ENCODE assay signal across 1 cellular context in the genomic region with DNA sequence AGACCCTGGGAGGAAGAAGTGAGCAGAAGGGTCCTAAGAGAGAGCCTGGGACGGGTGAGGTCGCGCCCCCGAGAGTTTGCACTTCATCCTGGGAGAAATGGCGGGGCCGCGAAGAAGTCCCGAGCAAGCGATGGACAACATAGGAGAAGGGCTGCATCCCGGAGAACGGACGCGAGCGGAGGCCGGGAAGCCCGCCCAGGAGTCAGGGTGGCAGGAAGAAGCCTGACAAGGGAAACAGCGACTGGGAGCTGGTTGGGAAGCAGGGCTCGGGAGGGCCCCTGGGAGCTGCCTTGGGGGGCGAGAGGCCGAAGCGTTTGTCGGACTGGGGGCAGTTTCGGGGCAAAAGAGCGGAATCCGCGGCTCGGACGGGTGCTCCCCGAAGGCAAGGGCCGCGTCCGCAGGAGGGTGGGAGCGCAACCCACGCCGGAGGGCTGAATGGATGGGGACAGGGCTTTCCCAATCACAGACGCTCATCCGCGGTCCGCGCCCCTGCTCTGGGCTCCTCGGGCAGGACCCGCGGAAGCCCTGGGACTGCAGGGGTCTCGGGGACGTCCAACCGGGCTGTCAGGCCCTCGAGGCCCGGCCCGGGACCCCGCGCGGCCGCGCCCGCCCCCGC.
A peak's percentile ranks its signal among the peaks of the same experiment; 100 is the strongest.
TF ChIP-seq lines count a peak whose summit lies in the region.

No MANE protein-coding gene starts in this region.

TF ChIP-seq in K562, 482 proteins besides CTCF, POLR2A, EP300 and RAD21 (continues in another document):
- TF ChIP-seq NFE2L1 (tag; IDR thresholded peaks at IDR 0.05; ENCODE audit: borderline replicate concordance, low read depth) (no peak), CHD1 (IDR thresholded peaks at IDR 0.05; ENCODE audit: low read length) (peak; percentile 90), POU5F1 (IDR thresholded peaks at IDR 0.05; ENCODE audit: borderline replicate concordance, low read depth, low read length, partially characterized antibody) (no peak), YBX1 (IDR thresholded peaks at IDR 0.05) (no peak), HIVEP1 (CRISPR knock-in tag; IDR thresholded peaks at IDR 0.05) (no peak), FOXA3 (CRISPR knock-in tag; conservative IDR thresholded peaks at IDR 0.05 in 1 of 2, IDR thresholded peaks at IDR 0.05 in 1 of 2) (0 out of 4 replicates have a peak, but pooled peaks of 1 of the 2 experiments have one; percentile 14), JUN (IDR thresholded peaks at IDR 0.05; ENCODE audit: borderline replicate concordance, low read depth, low read length) (no peak), JUN (CRISPR knock-in tag; IDR thresholded peaks at IDR 0.05; ENCODE audit: borderline replicate concordance) (0 out of 2 replicates have a peak, but pooled peaks have one; percentile 18), PHF8 (IDR thresholded peaks at IDR 0.05; ENCODE audit: borderline replicate concordance, low read length) (peak; percentile 24; the same call in 1 of the 2 replicates), ZFP36 (IDR thresholded peaks at IDR 0.05; ENCODE audit: low read depth, low read length, partially characterized antibody) (no peak), ZNF830 (CRISPR knock-in tag; IDR thresholded peaks at IDR 0.05) (no peak), ZEB2 (IDR thresholded peaks at IDR 0.05) (no peak), NBN (IDR thresholded peaks at IDR 0.05; ENCODE audit: low read depth) (no peak), HMGN3 (IDR thresholded peaks at IDR 0.05; ENCODE audit: borderline replicate concordance, extremely low read depth, insufficient read length, low read depth, low read length) (peak; percentile 19), SP1 (CRISPR knock-in tag; IDR thresholded peaks at IDR 0.05) (0 out of 2 replicates have a peak, but pooled peaks have one; percentile 28), DDX20 (tag; IDR thresholded peaks at IDR 0.05; ENCODE audit: low read depth) (no peak), ESRRB (CRISPR knock-in tag; IDR thresholded peaks at IDR 0.05; ENCODE audit: borderline replicate concordance) (no peak), RBBP5 (IDR thresholded peaks at IDR 0.05; ENCODE audit: borderline replicate concordance, insufficient read depth, low read length, poor library complexity, severe bottlenecking) (peak; percentile 87), CSDE1 (IDR thresholded peaks at IDR 0.05) (no peak), ERF (CRISPR knock-in tag; IDR thresholded peaks at IDR 0.05) (no peak), ARID2 (IDR thresholded peaks at IDR 0.05) (no peak), KDM5B (IDR thresholded peaks at IDR 0.05; ENCODE audit: insufficient replicate concordance, low read depth, low read length) (peak; percentile 8), U2AF2 (optimal IDR thresholded peaks at IDR 0.05; ENCODE audit: low read depth, low read length) (no peak), ZZZ3 (IDR thresholded peaks at IDR 0.05) (no peak), ADNP (tag; IDR thresholded peaks at IDR 0.05) (no peak), LCOR (CRISPR knock-in tag; IDR thresholded peaks at IDR 0.05) (0 out of 2 replicates have a peak, but pooled peaks have one; percentile 26), ZNF57 (CRISPR knock-in tag; IDR thresholded peaks at IDR 0.05) (no peak), KAT7 (CRISPR knock-in tag; IDR thresholded peaks at IDR 0.05; ENCODE audit: borderline replicate concordance) (0 out of 2 replicates have a peak, but pooled peaks have one; percentile 47), TAF1 (IDR thresholded peaks at IDR 0.05; ENCODE audit: control insufficient read depth, extremely low read depth, insufficient read depth, low read length, severe bottlenecking) (peak; percentile 2), RNF2 (IDR thresholded peaks at IDR 0.05) (no peak; the same call in 1 of the 2 replicates)
- TF ChIP-seq, protein P1, sequence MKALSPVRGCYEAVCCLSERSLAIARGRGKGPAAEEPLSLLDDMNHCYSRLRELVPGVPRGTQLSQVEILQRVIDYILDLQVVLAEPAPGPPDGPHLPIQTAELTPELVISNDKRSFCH (CRISPR knock-in tag; IDR thresholded peaks at IDR 0.05) = no peak
- TF ChIP-seq, protein P1 (tag; IDR thresholded peaks at IDR 0.05) = no peak
- TF ChIP-seq, protein P2, sequence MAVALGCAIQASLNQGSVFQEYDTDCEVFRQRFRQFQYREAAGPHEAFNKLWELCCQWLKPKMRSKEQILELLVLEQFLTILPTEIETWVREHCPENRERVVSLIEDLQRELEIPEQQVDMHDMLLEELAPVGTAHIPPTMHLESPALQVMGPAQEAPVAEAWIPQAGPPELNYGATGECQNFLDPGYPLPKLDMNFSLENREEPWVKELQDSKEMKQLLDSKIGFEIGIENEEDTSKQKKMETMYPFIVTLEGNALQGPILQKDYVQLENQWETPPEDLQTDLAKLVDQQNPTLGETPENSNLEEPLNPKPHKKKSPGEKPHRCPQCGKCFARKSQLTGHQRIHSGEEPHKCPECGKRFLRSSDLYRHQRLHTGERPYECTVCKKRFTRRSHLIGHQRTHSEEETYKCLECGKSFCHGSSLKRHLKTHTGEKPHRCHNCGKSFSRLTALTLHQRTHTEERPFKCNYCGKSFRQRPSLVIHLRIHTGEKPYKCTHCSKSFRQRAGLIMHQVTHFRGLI (CRISPR knock-in tag; IDR thresholded peaks at IDR 0.05) = no peak
- TF ChIP-seq, protein P3, sequence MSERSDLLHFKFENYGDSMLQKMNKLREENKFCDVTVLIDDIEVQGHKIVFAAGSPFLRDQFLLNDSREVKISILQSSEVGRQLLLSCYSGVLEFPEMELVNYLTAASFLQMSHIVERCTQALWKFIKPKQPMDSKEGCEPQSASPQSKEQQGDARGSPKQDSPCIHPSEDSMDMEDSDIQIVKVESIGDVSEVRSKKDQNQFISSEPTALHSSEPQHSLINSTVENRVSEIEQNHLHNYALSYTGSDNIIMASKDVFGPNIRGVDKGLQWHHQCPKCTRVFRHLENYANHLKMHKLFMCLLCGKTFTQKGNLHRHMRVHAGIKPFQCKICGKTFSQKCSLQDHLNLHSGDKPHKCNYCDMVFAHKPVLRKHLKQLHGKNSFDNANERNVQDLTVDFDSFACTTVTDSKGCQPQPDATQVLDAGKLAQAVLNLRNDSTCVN (CRISPR knock-in tag; IDR thresholded peaks at IDR 0.05) = no peak
- TF ChIP-seq, protein P4, sequence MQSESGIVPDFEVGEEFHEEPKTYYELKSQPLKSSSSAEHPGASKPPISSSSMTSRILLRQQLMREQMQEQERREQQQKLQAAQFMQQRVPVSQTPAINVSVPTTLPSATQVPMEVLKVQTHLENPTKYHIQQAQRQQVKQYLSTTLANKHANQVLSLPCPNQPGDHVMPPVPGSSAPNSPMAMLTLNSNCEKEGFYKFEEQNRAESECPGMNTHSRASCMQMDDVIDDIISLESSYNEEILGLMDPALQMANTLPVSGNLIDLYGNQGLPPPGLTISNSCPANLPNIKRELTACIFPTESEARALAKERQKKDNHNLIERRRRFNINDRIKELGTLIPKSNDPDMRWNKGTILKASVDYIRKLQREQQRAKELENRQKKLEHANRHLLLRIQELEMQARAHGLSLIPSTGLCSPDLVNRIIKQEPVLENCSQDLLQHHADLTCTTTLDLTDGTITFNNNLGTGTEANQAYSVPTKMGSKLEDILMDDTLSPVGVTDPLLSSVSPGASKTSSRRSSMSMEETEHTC (IDR thresholded peaks at IDR 0.05) = no peak
- TF ChIP-seq, protein P5, sequence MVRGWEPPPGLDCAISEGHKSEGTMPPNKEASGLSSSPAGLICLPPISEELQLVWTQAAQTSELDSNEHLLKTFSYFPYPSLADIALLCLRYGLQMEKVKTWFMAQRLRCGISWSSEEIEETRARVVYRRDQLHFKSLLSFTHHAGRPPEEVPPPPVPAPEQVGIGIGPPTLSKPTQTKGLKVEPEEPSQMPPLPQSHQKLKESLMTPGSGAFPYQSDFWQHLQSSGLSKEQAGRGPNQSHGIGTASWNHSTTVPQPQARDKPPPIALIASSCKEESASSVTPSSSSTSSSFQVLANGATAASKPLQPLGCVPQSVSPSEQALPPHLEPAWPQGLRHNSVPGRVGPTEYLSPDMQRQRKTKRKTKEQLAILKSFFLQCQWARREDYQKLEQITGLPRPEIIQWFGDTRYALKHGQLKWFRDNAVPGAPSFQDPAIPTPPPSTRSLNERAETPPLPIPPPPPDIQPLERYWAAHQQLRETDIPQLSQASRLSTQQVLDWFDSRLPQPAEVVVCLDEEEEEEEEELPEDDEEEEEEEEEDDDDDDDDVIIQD (CRISPR knock-in tag; IDR thresholded peaks at IDR 0.05) = no peak
- TF ChIP-seq, protein P6, sequence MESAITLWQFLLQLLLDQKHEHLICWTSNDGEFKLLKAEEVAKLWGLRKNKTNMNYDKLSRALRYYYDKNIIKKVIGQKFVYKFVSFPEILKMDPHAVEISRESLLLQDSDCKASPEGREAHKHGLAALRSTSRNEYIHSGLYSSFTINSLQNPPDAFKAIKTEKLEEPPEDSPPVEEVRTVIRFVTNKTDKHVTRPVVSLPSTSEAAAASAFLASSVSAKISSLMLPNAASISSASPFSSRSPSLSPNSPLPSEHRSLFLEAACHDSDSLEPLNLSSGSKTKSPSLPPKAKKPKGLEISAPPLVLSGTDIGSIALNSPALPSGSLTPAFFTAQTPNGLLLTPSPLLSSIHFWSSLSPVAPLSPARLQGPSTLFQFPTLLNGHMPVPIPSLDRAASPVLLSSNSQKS (CRISPR knock-in tag; IDR thresholded peaks at IDR 0.05) = no peak
- TF ChIP-seq, protein P7, sequence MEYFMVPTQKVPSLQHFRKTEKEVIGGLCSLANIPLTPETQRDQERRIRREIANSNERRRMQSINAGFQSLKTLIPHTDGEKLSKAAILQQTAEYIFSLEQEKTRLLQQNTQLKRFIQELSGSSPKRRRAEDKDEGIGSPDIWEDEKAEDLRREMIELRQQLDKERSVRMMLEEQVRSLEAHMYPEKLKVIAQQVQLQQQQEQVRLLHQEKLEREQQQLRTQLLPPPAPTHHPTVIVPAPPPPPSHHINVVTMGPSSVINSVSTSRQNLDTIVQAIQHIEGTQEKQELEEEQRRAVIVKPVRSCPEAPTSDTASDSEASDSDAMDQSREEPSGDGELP (CRISPR knock-in tag; IDR thresholded peaks at IDR 0.05; ENCODE audit: borderline replicate concordance) = peak; percentile 7; the same call in 1 of the 2 replicates
- TF ChIP-seq, protein P8, sequence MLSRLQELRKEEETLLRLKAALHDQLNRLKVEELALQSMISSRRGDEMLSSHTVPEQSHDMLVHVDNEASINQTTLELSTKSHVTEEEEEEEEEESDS (CRISPR knock-in tag; IDR thresholded peaks at IDR 0.05) = no peak
- TF ChIP-seq, protein P9, sequence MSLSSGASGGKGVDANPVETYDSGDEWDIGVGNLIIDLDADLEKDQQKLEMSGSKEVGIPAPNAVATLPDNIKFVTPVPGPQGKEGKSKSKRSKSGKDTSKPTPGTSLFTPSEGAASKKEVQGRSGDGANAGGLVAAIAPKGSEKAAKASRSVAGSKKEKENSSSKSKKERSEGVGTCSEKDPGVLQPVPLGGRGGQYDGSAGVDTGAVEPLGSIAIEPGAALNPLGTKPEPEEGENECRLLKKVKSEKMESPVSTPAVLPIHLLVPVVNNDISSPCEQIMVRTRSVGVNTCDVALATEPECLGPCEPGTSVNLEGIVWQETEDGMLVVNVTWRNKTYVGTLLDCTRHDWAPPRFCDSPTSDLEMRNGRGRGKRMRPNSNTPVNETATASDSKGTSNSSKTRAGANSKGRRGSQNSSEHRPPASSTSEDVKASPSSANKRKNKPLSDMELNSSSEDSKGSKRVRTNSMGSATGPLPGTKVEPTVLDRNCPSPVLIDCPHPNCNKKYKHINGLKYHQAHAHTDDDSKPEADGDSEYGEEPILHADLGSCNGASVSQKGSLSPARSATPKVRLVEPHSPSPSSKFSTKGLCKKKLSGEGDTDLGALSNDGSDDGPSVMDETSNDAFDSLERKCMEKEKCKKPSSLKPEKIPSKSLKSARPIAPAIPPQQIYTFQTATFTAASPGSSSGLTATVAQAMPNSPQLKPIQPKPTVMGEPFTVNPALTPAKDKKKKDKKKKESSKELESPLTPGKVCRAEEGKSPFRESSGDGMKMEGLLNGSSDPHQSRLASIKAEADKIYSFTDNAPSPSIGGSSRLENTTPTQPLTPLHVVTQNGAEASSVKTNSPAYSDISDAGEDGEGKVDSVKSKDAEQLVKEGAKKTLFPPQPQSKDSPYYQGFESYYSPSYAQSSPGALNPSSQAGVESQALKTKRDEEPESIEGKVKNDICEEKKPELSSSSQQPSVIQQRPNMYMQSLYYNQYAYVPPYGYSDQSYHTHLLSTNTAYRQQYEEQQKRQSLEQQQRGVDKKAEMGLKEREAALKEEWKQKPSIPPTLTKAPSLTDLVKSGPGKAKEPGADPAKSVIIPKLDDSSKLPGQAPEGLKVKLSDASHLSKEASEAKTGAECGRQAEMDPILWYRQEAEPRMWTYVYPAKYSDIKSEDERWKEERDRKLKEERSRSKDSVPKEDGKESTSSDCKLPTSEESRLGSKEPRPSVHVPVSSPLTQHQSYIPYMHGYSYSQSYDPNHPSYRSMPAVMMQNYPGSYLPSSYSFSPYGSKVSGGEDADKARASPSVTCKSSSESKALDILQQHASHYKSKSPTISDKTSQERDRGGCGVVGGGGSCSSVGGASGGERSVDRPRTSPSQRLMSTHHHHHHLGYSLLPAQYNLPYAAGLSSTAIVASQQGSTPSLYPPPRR (CRISPR knock-in tag; IDR thresholded peaks at IDR 0.05; ENCODE audit: borderline replicate concordance) = no peak
- TF ChIP-seq, protein P10, sequence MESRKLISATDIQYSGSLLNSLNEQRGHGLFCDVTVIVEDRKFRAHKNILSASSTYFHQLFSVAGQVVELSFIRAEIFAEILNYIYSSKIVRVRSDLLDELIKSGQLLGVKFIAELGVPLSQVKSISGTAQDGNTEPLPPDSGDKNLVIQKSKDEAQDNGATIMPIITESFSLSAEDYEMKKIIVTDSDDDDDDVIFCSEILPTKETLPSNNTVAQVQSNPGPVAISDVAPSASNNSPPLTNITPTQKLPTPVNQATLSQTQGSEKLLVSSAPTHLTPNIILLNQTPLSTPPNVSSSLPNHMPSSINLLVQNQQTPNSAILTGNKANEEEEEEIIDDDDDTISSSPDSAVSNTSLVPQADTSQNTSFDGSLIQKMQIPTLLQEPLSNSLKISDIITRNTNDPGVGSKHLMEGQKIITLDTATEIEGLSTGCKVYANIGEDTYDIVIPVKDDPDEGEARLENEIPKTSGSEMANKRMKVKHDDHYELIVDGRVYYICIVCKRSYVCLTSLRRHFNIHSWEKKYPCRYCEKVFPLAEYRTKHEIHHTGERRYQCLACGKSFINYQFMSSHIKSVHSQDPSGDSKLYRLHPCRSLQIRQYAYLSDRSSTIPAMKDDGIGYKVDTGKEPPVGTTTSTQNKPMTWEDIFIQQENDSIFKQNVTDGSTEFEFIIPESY (CRISPR knock-in tag; IDR thresholded peaks at IDR 0.05) = no peak
